24 cellular contexts compared by ENCODE assay signal in the genomic region with DNA sequence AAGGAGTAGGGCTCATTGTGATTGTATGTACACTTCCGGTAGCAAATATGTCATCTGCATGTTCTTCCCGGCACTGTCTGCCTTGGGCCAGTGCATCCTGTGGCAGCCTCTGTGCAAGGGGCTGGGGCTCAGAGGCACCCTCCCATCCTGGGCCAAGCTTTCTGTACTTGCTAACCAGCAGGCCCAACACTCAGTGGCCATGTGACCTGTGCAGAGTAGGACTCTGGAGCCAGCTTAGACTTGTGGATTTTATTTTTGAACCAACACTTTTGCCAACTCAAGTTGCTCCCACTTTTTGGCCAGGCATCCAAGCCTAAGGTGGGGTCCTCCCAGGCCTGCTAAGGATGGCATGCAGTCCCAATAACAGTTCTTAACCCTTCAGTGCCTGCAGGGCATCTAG. TPM values are rescaled to one million over a fixed set of nuclear protein-coding genes. Genes with fewer than 3 reads are reported as not detected.
DNase-seq lines count a peak whose midpoint lies in the region; TF ChIP-seq lines count a peak whose summit lies in the region.
"Had no signal": no experiment of that assay in that cellular context is flagged by ENCODE, and none has a peak within 500 bp of the region (broad histone marks: within the 10 kb centered on the region; RNA-seq: fewer than 3 reads in every experiment).

No MANE protein-coding gene starts in this region.

- H3K9ac ChIP-seq in mesendoderm (ENCODE audit: low read length): peak overlapping the region; percentile 16
- H3K9ac ChIP-seq in smooth muscle cell (ENCODE audit: low read depth): no peak overlapping the region
- H3K9ac ChIP-seq: parathyroid adenoma had no signal

- no peak overlapping the region for H2AK5ac ChIP-seq in mesendoderm (ENCODE audit: low read length)

- H3K4me3 ChIP-seq in mesendoderm (ENCODE audit: low read length): no peak overlapping the region
- H3K4me3 ChIP-seq in smooth muscle cell: no peak overlapping the region
- H3K4me3 ChIP-seq: breast epithelium, colonic mucosa, Peyer's patch, right lobe of liver, stomach had no signal

- H3K27ac ChIP-seq in mesendoderm (ENCODE audit: low read depth, low read length) (no peak overlapping the region), smooth muscle cell (ENCODE audit: low read depth) (no peak overlapping the region)
- H3K27ac ChIP-seq: colonic mucosa, epithelial cell of prostate, parathyroid adenoma, Peyer's patch, right lobe of liver had no signal

- no peak for DNase-seq in mesendoderm
- DNase-seq in smooth muscle cell (lab: John Stamatoyannopoulos, UW; ENCODE audit: unreplicated experiment): no peak
- no peak for DNase-seq in activated T-cell treated with anti-CD3 and anti-CD28 coated beads, Interleukin-2, amount 50 U/mL, for 1 hour
- no peak for DNase-seq in ecto neural progenitor cell (ENCODE audit: low spot score)
- DNase-seq in activated T-cell treated with anti-CD3 and anti-CD28 coated beads, Interleukin-2, amount 50 U/mL, for 24 hours: no peak
- DNase-seq: DMS153, NCI-H2081 had no signal

- H3K23ac ChIP-seq in mesendoderm (ENCODE audit: low read length): no peak overlapping the region

- TF ChIP-seq RAD21 in Ishikawa (IDR thresholded peaks at IDR 0.05; ENCODE audit: low read depth): no peak

- H4K8ac ChIP-seq in mesendoderm (ENCODE audit: low read depth, low read length): no peak overlapping the region

- H3K36me3 Mint-ChIP-seq in brain: no peaks in the 10 kb centered on the region
- H3K36me3 Mint-ChIP-seq in activated T-cell treated with anti-CD3 and anti-CD28 coated beads, Interleukin-2, amount 50 U/mL, for 24 hours (ENCODE audit: low read depth): no peaks in the 10 kb centered on the region

- H4K20me1 ChIP-seq in smooth muscle cell (ENCODE audit: low read depth): no peaks in the 10 kb centered on the region

- whole genome bisulfite sequencing in mesendoderm (ENCODE audit: extremely low coverage, insufficient coverage, low lambda C conversion rate): no CpG with 5 or more reads among the region's 2 CpGs
- 96% methylated on average over 2 of the region's 2 CpGs for WGBS in smooth muscle cell (ENCODE audit: low lambda C conversion rate)

- H4K5ac ChIP-seq in mesendoderm (ENCODE audit: low read length): no peak overlapping the region

- H2BK15ac ChIP-seq in mesendoderm (replicated peaks; ENCODE audit: low read depth): no peak overlapping the region

- peak overlapping the region; percentile 76 for H3K56ac ChIP-seq in mesendoderm (ENCODE audit: low read length)

- no peak overlapping the region for H3K4ac ChIP-seq in mesendoderm (ENCODE audit: low read depth, low read length)

- no peaks in the 10 kb centered on the region for H3K9me3 ChIP-seq in smooth muscle cell (replicated peaks; ENCODE audit: low read depth)
- H3K9me3 ChIP-seq: breast epithelium, colonic mucosa, Peyer's patch, right lobe of liver, stomach had no signal

- H2BK120ac ChIP-seq in mesendoderm (ENCODE audit: low read depth, low read length): no peak overlapping the region

- H3K79me2 ChIP-seq in mesendoderm (ENCODE audit: control insufficient read depth, insufficient read depth, low read length) (no peaks in the 10 kb centered on the region), smooth muscle cell (ENCODE audit: low read depth) (no peaks in the 10 kb centered on the region)
- H3K79me2 ChIP-seq: parathyroid adenoma had no signal

- H3K4me1 Mint-ChIP-seq in brain: peaks cover 22% of the 10 kb centered on the region
- H3K4me1 Mint-ChIP-seq in activated T-cell treated with anti-CD3 and anti-CD28 coated beads, Interleukin-2, amount 50 U/mL, for 24 hours (ENCODE audit: low read depth): peaks cover 4% of the 10 kb centered on the region

- H3K36me3 ChIP-seq in mesendoderm (ENCODE audit: control insufficient read depth, insufficient read depth, low read length) (no peaks in the 10 kb centered on the region), smooth muscle cell (ENCODE audit: low read depth) (no peaks in the 10 kb centered on the region)
- H3K36me3 ChIP-seq: breast epithelium, colonic mucosa, Peyer's patch, right lobe of liver, stomach had no signal

- H3K4me1 ChIP-seq in mesendoderm (ENCODE audit: control insufficient read depth, low read depth, low read length) (peaks cover 7% of the 10 kb centered on the region), smooth muscle cell (ENCODE audit: low read depth) (peaks cover 9% of the 10 kb centered on the region)
- H3K4me1 ChIP-seq: breast epithelium, colonic mucosa had no signal

- TF ChIP-seq CTCF in brain (conservative IDR thresholded peaks at IDR 0.05) (no peak), smooth muscle cell (IDR thresholded peaks at IDR 0.05; ENCODE audit: borderline replicate concordance, insufficient read depth, poor library complexity, severe bottlenecking) (no peak)

- peak overlapping the region; percentile 49 for H2AFZ ChIP-seq in smooth muscle cell (ENCODE audit: low read depth)
- H2AFZ ChIP-seq: parathyroid adenoma had no signal

- no peak for TF ChIP-seq EP300 in Ishikawa (IDR thresholded peaks at IDR 0.05; ENCODE audit: borderline replicate concordance)

- H3K9me3 Mint-ChIP-seq in brain: no peaks in the 10 kb centered on the region
- H3K9me3 Mint-ChIP-seq in activated T-cell treated with anti-CD3 and anti-CD28 coated beads, Interleukin-2, amount 50 U/mL, for 24 hours: no peaks in the 10 kb centered on the region
- H3K9me3 Mint-ChIP-seq: activated T-helper 2 cell treated with anti-CD3 and anti-CD28 coated beads, Interferon-gamma antibody, Interleukin-2, Interleukin-4, amounts not matched to agents 10 μg/mL and 5 μg/mL and 100 μg/mL, durations not matched to agents 14 hours and 24 hours and 36 hours; nephron progenitor cell had no signal

- H3K27me3 ChIP-seq in mesendoderm (ENCODE audit: insufficient read depth, low read length, poor library complexity): no peaks in the 10 kb centered on the region
- H3K27me3 ChIP-seq in smooth muscle cell (ENCODE audit: low read depth): no peaks in the 10 kb centered on the region
- H3K27me3 ChIP-seq: breast epithelium, colonic mucosa, Peyer's patch, right lobe of liver, stomach had no signal

- H3K79me1 ChIP-seq in mesendoderm (ENCODE audit: low read length): no peaks in the 10 kb centered on the region

- no peaks in the 10 kb centered on the region for H3F3A ChIP-seq in smooth muscle cell (ENCODE audit: low read depth)

- no peak overlapping the region for H3K18ac ChIP-seq in mesendoderm (ENCODE audit: low read length)

- H3K4me2 ChIP-seq in mesendoderm (ENCODE audit: low read length) (no peak overlapping the region), smooth muscle cell (peak overlapping the region; percentile 57)

- no peak overlapping the region for H2BK5ac ChIP-seq in mesendoderm (ENCODE audit: low read length)

- no peak overlapping the region for H3K4me3 Mint-ChIP-seq in brain
- H3K4me3 Mint-ChIP-seq in activated T-cell treated with anti-CD3 and anti-CD28 coated beads, Interleukin-2, amount 50 U/mL, for 24 hours: no peak overlapping the region
- H3K4me3 Mint-ChIP-seq: activated CD8-positive, alpha-beta T cell treated with anti-CD3 and anti-CD28 coated beads, Interleukin-2, amount 10 ng/mL, durations not matched to agents 7 days and 5 days; nephron progenitor cell had no signal

- peak overlapping the region in 3 of 5 experiments; percentile 28 to 79 (median 50) for H3K27ac Mint-ChIP-seq in brain
- H3K27ac Mint-ChIP-seq in activated T-cell treated with anti-CD3 and anti-CD28 coated beads, Interleukin-2, amount 50 U/mL, for 24 hours: no peak overlapping the region
- H3K27ac Mint-ChIP-seq: activated CD8-positive, alpha-beta T cell treated with anti-CD3 and anti-CD28 coated beads, Interleukin-2, amount 10 ng/mL, durations not matched to agents 7 days and 5 days; activated T-helper 2 cell treated with anti-CD3 and anti-CD28 coated beads, Interferon-gamma antibody, Interleukin-2, Interleukin-4, amounts not matched to agents 10 μg/mL and 5 μg/mL and 100 μg/mL, durations not matched to agents 14 hours and 24 hours and 36 hours; nephron progenitor cell had no signal

- peaks cover 7% of the 10 kb centered on the region for H3K27me3 Mint-ChIP-seq in brain
- no peaks in the 10 kb centered on the region for H3K27me3 Mint-ChIP-seq in activated T-cell treated with anti-CD3 and anti-CD28 coated beads, Interleukin-2, amount 50 U/mL, for 24 hours

TF ChIP-seq in Ishikawa, 13 proteins besides CTCF, POLR2A, EP300 and RAD21:
- TF ChIP-seq, protein P1, sequence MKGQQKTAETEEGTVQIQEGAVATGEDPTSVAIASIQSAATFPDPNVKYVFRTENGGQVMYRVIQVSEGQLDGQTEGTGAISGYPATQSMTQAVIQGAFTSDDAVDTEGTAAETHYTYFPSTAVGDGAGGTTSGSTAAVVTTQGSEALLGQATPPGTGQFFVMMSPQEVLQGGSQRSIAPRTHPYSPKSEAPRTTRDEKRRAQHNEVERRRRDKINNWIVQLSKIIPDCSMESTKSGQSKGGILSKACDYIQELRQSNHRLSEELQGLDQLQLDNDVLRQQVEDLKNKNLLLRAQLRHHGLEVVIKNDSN (IDR thresholded peaks at IDR 0.05): peak; percentile 50
- TF ChIP-seq TCF12 (IDR thresholded peaks at IDR 0.05; ENCODE audit: low read depth) (no peak), NFIC (IDR thresholded peaks at IDR 0.05) (no peak), CEBPB (IDR thresholded peaks at IDR 0.05) (no peak), ZBTB7A (IDR thresholded peaks at IDR 0.05; ENCODE audit: low read depth) (no peak), YY1 (IDR thresholded peaks at IDR 0.05; ENCODE audit: low read depth) (no peak)
- TF ChIP-seq, protein P2, sequence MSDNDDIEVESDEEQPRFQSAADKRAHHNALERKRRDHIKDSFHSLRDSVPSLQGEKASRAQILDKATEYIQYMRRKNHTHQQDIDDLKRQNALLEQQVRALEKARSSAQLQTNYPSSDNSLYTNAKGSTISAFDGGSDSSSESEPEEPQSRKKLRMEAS (IDR thresholded peaks at IDR 0.05): no peak

RNA-seq across cellular contexts. Expression of a gene that starts 25.0 kb away (rescaled TPM):
- 14.4 TPM for polyA plus RNA-seq in brain (ENCODE audit: insufficient read depth, low read depth, low replicate concordance)
- polyA plus RNA-seq in mesendoderm (2013, experiment 1 of 2): 0.51 TPM
- 0.59 TPM for polyA plus RNA-seq in mesendoderm (2013, experiment 2 of 2)
- 0.13 and 0.31 TPM in 2 replicates for total RNA-seq in smooth muscle cell
- 0.24 and 0.61 TPM in 2 replicates for polyA plus RNA-seq in smooth muscle cell
- total RNA-seq: activated T-helper 2 cell treated with anti-CD3 and anti-CD28 coated beads, Interferon-gamma antibody, Interleukin-2, Interleukin-4, amounts not matched to agents 10 μg/mL and 5 μg/mL and 100 μg/mL, durations not matched to agents 14 hours and 24 hours and 36 hours; lung microvascular endothelial cell had no signal

RNA-seq across cellular contexts. Expression of a gene that starts 38.9 kb away (rescaled TPM):
- 0.27 TPM for polyA plus RNA-seq in brain (ENCODE audit: insufficient read depth, low read depth, low replicate concordance)
- not detected for polyA plus RNA-seq in mesendoderm (2013, experiment 1 of 2)
- polyA plus RNA-seq in mesendoderm (2013, experiment 2 of 2): not detected
- total RNA-seq in smooth muscle cell: not detected in 2 replicates
- polyA plus RNA-seq in smooth muscle cell: not detected in 2 replicates
- total RNA-seq: activated CD8-positive, alpha-beta T cell treated with anti-CD3 and anti-CD28 coated beads, Interleukin-2, amount 10 ng/mL, durations not matched to agents 7 days and 5 days; activated T-helper 2 cell treated with anti-CD3 and anti-CD28 coated beads, Interferon-gamma antibody, Interleukin-2, Interleukin-4, amounts not matched to agents 10 μg/mL and 5 μg/mL and 100 μg/mL, durations not matched to agents 14 hours and 24 hours and 36 hours; breast epithelium; colonic mucosa; H7; lung microvascular endothelial cell; mucosa of gallbladder; Peyer's patch; right lobe of liver; stomach had no signal
- polyA plus RNA-seq: AG04450, BJ, stomach had no signal
